In the genomic region with DNA sequence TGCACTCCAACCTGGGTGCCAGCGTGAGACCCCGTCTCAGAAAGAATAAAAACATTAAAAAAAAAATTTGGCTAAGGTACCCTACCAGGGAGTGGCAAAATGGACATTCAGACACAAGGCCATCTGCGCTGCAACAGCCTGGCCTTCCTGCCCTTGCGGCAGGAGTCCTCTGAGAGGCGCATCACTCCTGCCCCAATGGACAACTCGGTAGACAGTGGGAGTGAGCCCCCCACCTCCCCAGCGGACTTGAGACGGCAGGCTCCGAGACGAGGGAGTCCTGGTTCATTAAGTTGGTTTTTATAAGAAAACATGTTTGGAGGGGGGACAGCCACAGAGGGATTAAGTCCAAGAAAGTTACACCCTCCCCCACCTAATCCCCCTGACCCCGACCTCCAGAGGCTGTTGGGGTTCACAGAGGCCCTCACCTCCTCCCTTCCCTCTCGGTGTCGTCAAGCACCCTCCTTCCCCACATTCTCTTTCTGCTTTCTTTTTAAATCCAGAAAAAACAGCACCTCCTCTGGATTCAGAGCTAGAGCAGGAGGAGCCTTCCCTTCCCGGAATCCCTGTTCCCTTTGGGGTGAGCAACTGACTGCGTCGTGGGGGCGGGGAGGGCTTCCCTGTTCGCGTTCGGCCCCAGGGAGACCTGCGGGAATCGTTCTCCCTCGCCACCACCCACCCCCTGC, we compare ENCODE assay signal across 7 cellular contexts. TPM values are rescaled to one million over a fixed set of nuclear protein-coding genes. Genes with fewer than 3 reads are reported as not detected.
DNase-seq lines count a peak whose midpoint lies in the region; TF ChIP-seq lines count a peak whose summit lies in the region.

No MANE protein-coding gene starts in this region.

- H3K27ac ChIP-seq in esophagus (ENCODE audit: low read depth in 2 of 2, low read length in 1 of 2): peak overlapping the region; percentile 89 to 98
- peak overlapping the region; percentile 99 for H3K27ac ChIP-seq in neutrophil

- H3K9me3 ChIP-seq in esophagus (ENCODE audit: control insufficient read depth in 2 of 2, insufficient read depth in 1 of 2, low read depth in 1 of 2, low read length in 1 of 2): no peaks in the 10 kb centered on the region
- no peaks in the 10 kb centered on the region for H3K9me3 ChIP-seq in neutrophil

- TF ChIP-seq CTCF in neutrophil (IDR thresholded peaks at IDR 0.05): no peak

- H3K4me3 ChIP-seq in H7 (ENCODE audit: insufficient read depth, low read depth, low read length) (peak overlapping the region; percentile 64), esophagus (ENCODE audit: low read depth in 1 of 2, low read length in 2 of 2) (peak overlapping the region; percentile 67 to 77), neutrophil (ENCODE audit: low read depth in 1 of 2, low read length in 1 of 2) (peak overlapping the region; percentile 86 to 99)

- no peak for DNase-seq in H7
- DNase-seq in SK-N-DZ (ENCODE audit: low spot score): peak; percentile 65
- no peak for DNase-seq in SW480 (ENCODE audit: low spot score)
- DNase-seq in stimulated activated CD4-positive, alpha-beta T cell treated with anti-CD3 and anti-CD28 coated beads, Interleukin-15, amount 100 ng/mL, for 24 hours: no peak
- no peak for DNase-seq in NCI-H2081 (lab: John Stamatoyannopoulos, UW)

- WGBS in esophagus, 2 donors: 17 to 22% methylated on average over 23 of the region's 23 CpGs

- H3K4me1 ChIP-seq in esophagus (ENCODE audit: control insufficient read depth in 2 of 2, insufficient read depth in 2 of 2, low read length in 1 of 2) (peaks cover 0 to 20% of the 10 kb centered on the region in 2 donors), neutrophil (ENCODE audit: control insufficient read depth in 1 of 2, insufficient read depth in 1 of 2, low read depth in 1 of 2, low read length in 1 of 2) (peaks cover 24 to 27% of the 10 kb centered on the region in 2 experiments)

- H3K27me3 ChIP-seq in H7 (ENCODE audit: control insufficient read depth, insufficient read depth, low read length) (peaks cover 24% of the 10 kb centered on the region), esophagus (ENCODE audit: control insufficient read depth in 1 of 2, insufficient read depth in 2 of 2, low read length in 2 of 2) (no peaks in the 10 kb centered on the region), neutrophil (peaks cover 31% of the 10 kb centered on the region)

- H3K36me3 ChIP-seq in H7 (replicated peaks; ENCODE audit: control insufficient read depth, insufficient read depth, low read length) (no peaks in the 10 kb centered on the region; the same call in 1 of the 2 replicates), esophagus (ENCODE audit: control insufficient read depth in 2 of 2, insufficient read depth in 2 of 2, low read length in 1 of 2) (peaks cover 0 to 10% of the 10 kb centered on the region in 2 donors), neutrophil (no peaks in the 10 kb centered on the region)

RNA-seq across cellular contexts. Expression of a gene that starts 1.8 kb away (rescaled TPM):
- 0.10 and 7.5 TPM in 2 replicates for total RNA-seq in H7 (2014; rRNA removed; shearing (Covaris generic))
- 1.2 and 3.4 TPM in 2 replicates for polyA plus RNA-seq in SK-N-DZ (2014; cell fraction: cytosol; rRNA removed)
- 3.8 and 16.0 TPM in 2 replicates for polyA plus RNA-seq in SK-N-DZ (2014; cell fraction: nucleus; rRNA removed)
- 10 to 100 TPM; 17.9 to 45.0 TPM for polyA plus RNA-seq in esophagus

RNA-seq across cellular contexts. Expression of a gene that starts 24.6 kb away (rescaled TPM):
- 18.3 and 20.3 TPM in 2 replicates for total RNA-seq in H7 (2014; rRNA removed; shearing (Covaris generic))
- polyA plus RNA-seq in SK-N-DZ (2014; cell fraction: cytosol; rRNA removed): 51.3 and 58.0 TPM in 2 replicates
- 89.2 and 92.7 TPM in 2 replicates for polyA plus RNA-seq in SK-N-DZ (2014; cell fraction: nucleus; rRNA removed)
- 1 to 10 TPM; 2.0 to 2.6 TPM for polyA plus RNA-seq in esophagus
